8 cellular contexts compared by ENCODE assay signal in the genomic region with DNA sequence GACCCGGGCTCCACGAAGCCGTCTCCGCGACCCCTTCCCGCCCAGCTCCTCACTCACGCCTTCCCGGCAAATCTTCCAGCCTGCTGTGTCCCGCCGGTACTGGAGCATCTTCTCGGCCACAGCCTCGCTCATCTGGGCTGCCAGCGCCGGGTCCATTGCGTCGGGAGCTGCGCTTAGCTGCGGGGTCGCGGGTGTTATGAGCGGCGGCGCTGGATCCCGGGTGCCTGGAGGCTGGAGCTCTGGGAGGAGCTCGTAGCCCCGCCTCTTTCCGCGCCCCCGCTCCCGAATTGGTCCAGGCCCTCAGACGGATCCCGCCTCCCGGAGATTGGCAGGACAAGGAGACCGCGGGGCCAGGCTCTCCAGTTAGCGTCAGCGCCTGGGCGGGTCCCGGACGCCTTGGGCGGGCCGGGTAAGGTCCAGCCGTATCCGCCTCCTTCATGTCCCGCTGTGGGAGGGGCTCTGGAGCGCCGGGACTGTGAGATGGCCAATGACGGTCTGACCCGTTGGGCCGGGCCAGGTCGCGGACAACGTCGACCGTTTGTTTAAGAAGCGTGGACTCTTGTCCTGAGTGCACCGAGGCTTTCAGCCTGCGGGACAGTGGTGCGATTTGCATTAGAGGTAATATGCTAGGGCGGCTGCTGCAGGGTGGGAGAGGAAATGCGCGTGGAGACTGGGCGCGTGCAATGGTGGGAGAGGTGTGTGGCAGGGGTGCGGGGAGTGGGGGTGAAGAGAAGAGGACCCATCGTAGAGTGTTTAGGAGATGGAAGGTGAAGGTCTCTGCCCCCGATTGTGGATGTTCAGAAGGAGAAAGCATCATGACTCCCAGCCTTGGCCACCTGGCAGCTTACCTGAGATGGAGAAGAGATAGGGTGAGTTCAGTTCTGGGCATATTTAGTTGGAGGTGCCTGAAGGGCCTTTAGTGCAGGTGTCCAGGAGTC. TPM values are rescaled to one million over a fixed set of nuclear protein-coding genes. Genes with fewer than 3 reads are reported as not detected.
A peak's percentile ranks its signal among the peaks of the same experiment; 100 is the strongest.
DNase-seq lines count a peak whose midpoint lies in the region; ATAC-seq and TF ChIP-seq lines count a peak whose summit lies in the region.

A gene with protein sequence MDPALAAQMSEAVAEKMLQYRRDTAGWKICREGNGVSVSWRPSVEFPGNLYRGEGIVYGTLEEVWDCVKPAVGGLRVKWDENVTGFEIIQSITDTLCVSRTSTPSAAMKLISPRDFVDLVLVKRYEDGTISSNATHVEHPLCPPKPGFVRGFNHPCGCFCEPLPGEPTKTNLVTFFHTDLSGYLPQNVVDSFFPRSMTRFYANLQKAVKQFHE (minus strand): TSS at position 198 of the 938 bp plus-strand sequence. CDS start 42 bp downstream, at position 156.

- H3K27ac Mint-ChIP-seq in WTC11: peak within 1 kb of the TSS; percentile 98

- DNase-seq in AG04450 (ENCODE audit: low read depth, low spot score) (peak; percentile 88), NCI-H2227 (lab: John Stamatoyannopoulos, UW; ENCODE audit: unreplicated experiment) (peak; percentile 96), WTC11 (ENCODE audit: low spot score) (peak; percentile 100), caudate nucleus (lab: John Stamatoyannopoulos, UW) (peak; percentile 42 to 99 (median 96)), inferior parietal cortex (ENCODE audit: extremely low spot score) (peak; percentile 95), spleen (peak; percentile 100)

- TF ChIP-seq CTCF in AG04450 (IDR thresholded peaks at IDR 0.05; ENCODE audit: low read depth, low read length) (no peak), WTC11 (IDR thresholded peaks at IDR 0.05) (no peak), spleen (IDR thresholded peaks at IDR 0.05 in 8 of 11, conservative IDR thresholded peaks at IDR 0.05 in 3 of 11) (peak in 2 of 11 experiments; percentile 6 to 38)

- WGBS in spleen, 5 donors: 0 to 1% (median 1%) methylated on average over 45 to 67 of the region's 67 CpGs

- H3K27me3 Mint-ChIP-seq in WTC11 (ENCODE audit: low read depth): peaks cover 12% of the 10 kb centered on the region

- peak within 1 kb of the TSS; percentile 34 for H3K27ac ChIP-seq in AG04450 (ENCODE audit: low read depth, low read length)
- no peak within 1 kb of the TSS for H3K27ac ChIP-seq in caudate nucleus (ENCODE audit: low read depth, low read length)
- H3K27ac ChIP-seq in spleen: peak within 1 kb of the TSS; percentile 38 to 87 (median 83)

- H3K4me3 Mint-ChIP-seq in WTC11: peak within 1 kb of the TSS; percentile 100

- H3K9me3 ChIP-seq in AG04450 (ENCODE audit: control insufficient read depth, insufficient read depth, low read length) (no peaks in the 10 kb centered on the region; the same call in 1 of the 2 replicates), spleen (no peaks in the 10 kb centered on the region)

- POLR2A ChIA-PET in AG04450 (lab: Yijun Ruan, JAX): interaction anchor here (0.6 to 1.2 kb wide), 8 partner anchors 11 to 232 kb away, joined by 3 to 14 read pairs (median 4); no protein-coding TSS in a partner anchor
- POLR2A ChIA-PET in WTC11 (lab: Charles Lee): interaction anchor here (0.6 kb wide), 1 partner anchor 58 kb away, joined by 3 read pairs; no protein-coding TSS in a partner anchor

- ATAC-seq in GM18909 (IDR thresholded peaks at IDR 0.05; ENCODE audit: poor library complexity, unreplicated experiment) (peak; percentile 99), HG03159 (IDR thresholded peaks at IDR 0.05; ENCODE audit: unreplicated experiment) (peak; percentile 100), WTC11 (peak; percentile 100)

- CTCF ChIA-PET in AG04450 (lab: Charles Lee): interaction anchor here (1.2 to 2.8 kb wide), 3 partner anchors 13 to 58 kb away, joined by 3 to 8 read pairs (median 4); no protein-coding TSS in a partner anchor
- CTCF ChIA-PET in WTC11 (lab: Charles Lee): interaction anchor here (0.8 to 1.9 kb wide), 10 partner anchors 12 to 347 kb away, joined by 3 to 20 read pairs (median 4); no protein-coding TSS in a partner anchor

- intact Hi-C loops in spleen (cut with DNase I; ENCODE audit: low total_unique reads): no loop called here

- peaks cover 0 to 28% (median 7%) of the 10 kb centered on the region in 6 donors for H3K36me3 ChIP-seq in spleen

- H3K4me1 Mint-ChIP-seq in WTC11: peaks cover 11% of the 10 kb centered on the region

- H3K9me3 Mint-ChIP-seq in WTC11: no peaks in the 10 kb centered on the region

- H3K4me3 ChIP-seq in AG04450 (ENCODE audit: low read depth, low read length): peak within 1 kb of the TSS; percentile 95
- H3K4me3 ChIP-seq in spleen: peak within 1 kb of the TSS; percentile 61 to 80 (median 71)

- H3K36me3 Mint-ChIP-seq in WTC11: 0 out of 2 replicates have a peak, but pooled peaks cover 8% of the 10 kb centered on the region

- peak in 1 of 3 donors; percentile 82 for TF ChIP-seq POLR2A in spleen (IDR thresholded peaks at IDR 0.05)

- peaks cover 4 to 67% (median 26%) of the 10 kb centered on the region in 6 donors for H3K4me1 ChIP-seq in spleen

- H3K27me3 ChIP-seq in AG04450 (ENCODE audit: control insufficient read depth, insufficient read depth, low read length) (no peaks in the 10 kb centered on the region), spleen (replicated peaks in 1 of 7) (no peaks in the 10 kb centered on the region)

TF ChIP-seq in WTC11, 78 proteins besides CTCF, POLR2A, EP300 and RAD21 (continues in another document):
- TF ChIP-seq, protein P1, sequence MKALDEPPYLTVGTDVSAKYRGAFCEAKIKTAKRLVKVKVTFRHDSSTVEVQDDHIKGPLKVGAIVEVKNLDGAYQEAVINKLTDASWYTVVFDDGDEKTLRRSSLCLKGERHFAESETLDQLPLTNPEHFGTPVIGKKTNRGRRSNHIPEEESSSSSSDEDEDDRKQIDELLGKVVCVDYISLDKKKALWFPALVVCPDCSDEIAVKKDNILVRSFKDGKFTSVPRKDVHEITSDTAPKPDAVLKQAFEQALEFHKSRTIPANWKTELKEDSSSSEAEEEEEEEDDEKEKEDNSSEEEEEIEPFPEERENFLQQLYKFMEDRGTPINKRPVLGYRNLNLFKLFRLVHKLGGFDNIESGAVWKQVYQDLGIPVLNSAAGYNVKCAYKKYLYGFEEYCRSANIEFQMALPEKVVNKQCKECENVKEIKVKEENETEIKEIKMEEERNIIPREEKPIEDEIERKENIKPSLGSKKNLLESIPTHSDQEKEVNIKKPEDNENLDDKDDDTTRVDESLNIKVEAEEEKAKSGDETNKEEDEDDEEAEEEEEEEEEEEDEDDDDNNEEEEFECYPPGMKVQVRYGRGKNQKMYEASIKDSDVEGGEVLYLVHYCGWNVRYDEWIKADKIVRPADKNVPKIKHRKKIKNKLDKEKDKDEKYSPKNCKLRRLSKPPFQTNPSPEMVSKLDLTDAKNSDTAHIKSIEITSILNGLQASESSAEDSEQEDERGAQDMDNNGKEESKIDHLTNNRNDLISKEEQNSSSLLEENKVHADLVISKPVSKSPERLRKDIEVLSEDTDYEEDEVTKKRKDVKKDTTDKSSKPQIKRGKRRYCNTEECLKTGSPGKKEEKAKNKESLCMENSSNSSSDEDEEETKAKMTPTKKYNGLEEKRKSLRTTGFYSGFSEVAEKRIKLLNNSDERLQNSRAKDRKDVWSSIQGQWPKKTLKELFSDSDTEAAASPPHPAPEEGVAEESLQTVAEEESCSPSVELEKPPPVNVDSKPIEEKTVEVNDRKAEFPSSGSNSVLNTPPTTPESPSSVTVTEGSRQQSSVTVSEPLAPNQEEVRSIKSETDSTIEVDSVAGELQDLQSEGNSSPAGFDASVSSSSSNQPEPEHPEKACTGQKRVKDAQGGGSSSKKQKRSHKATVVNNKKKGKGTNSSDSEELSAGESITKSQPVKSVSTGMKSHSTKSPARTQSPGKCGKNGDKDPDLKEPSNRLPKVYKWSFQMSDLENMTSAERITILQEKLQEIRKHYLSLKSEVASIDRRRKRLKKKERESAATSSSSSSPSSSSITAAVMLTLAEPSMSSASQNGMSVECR (CRISPR knock-in tag; IDR thresholded peaks at IDR 0.05; ENCODE audit: borderline replicate concordance): 0 out of 2 replicates have a peak, but pooled peaks have one; percentile 67
- TF ChIP-seq ZNF317 (CRISPR knock-in tag; IDR thresholded peaks at IDR 0.05; ENCODE audit: borderline replicate concordance, low read depth) (no peak), ZNF671 (CRISPR knock-in tag; IDR thresholded peaks at IDR 0.05) (no peak), GTF2I (CRISPR knock-in tag; conservative IDR thresholded peaks at IDR 0.05) (no peak), TEAD1 (CRISPR knock-in tag; IDR thresholded peaks at IDR 0.05) (no peak; the same call in 1 of the 2 replicates), GABPB1 (CRISPR knock-in tag; IDR thresholded peaks at IDR 0.05) (no peak), MYBL2 (CRISPR knock-in tag; IDR thresholded peaks at IDR 0.05) (peak; percentile 25; the same call in 1 of the 2 replicates)
- TF ChIP-seq, protein P2, sequence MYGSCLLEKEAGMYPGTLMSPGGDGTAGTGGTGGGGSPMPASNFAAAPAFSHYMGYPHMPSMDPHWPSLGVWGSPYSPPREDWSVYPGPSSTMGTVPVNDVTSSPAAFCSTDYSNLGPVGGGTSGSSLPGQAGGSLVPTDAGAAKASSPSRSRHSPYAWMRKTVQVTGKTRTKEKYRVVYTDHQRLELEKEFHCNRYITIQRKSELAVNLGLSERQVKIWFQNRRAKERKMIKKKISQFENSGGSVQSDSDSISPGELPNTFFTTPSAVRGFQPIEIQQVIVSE (CRISPR knock-in tag; IDR thresholded peaks at IDR 0.05; ENCODE audit: borderline replicate concordance): no peak
- TF ChIP-seq, protein P3, sequence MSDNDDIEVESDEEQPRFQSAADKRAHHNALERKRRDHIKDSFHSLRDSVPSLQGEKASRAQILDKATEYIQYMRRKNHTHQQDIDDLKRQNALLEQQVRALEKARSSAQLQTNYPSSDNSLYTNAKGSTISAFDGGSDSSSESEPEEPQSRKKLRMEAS (CRISPR knock-in tag; IDR thresholded peaks at IDR 0.05): peak; percentile 52; the same call in 1 of the 2 replicates

RNA-seq across cellular contexts. Expression of the gene that starts here (rescaled TPM):
- polyA plus RNA-seq in AG04450 (2011; rRNA removed): 19.0 and 20.5 TPM in 2 replicates
- polyA minus RNA-seq in AG04450 (2011; rRNA and poly(A)+ RNA removed): 17.4 and 21.2 TPM in 2 replicates
- total RNA-seq in WTC11 (2021): 6.3 to 7.2 TPM (median 6.8 TPM) in 3 replicates
- 10 to 100 TPM in 6 of 7 donors, 1 to 10 TPM in 1; 6.4 to 18.9 (median 11.6) TPM for total RNA-seq in spleen
- polyA plus RNA-seq in spleen: 10 to 100 TPM in 1 of 3 donors, 1 to 10 TPM in 2; 7.7 to 10.4 (median 9.0) TPM
